ENCODE assay signal across 8 cellular contexts in the genomic region with DNA sequence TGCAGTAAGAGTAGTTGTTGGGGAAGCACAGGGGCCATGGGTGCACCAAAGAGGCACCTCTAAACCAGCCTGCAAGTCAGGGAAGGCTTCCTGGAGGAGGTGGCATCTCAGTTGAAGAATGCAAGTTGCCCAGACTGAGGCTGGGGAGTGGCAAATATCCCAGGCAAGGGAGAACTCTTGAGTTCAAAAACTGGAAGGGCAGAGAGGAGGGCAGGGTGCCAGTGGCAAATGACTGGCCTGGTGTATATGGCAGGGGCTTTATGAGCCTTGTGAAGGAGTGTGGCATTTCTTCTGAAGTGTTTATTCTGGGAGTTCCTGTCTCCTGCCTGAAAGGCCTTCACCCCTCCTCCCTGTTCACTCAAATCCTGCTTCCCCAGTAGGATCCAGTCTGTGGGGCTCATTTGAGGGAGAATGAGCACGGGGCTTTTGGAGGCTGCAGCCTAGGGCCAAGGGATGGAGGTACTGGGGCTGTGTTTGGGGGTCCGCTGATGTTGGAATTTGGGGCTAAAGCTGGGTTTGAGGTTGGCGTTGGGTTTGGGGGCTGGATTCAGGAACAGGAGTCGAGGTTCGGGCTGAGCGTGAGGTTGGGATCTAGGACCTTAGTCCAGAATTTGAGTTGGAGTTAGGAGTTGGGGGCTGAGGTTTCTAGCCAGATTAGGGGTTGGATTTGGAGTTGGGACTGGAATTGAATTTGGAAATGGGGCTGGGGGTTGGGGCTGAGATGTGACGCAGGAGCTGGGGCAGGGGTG. TPM values are rescaled to one million over a fixed set of nuclear protein-coding genes. Genes with fewer than 3 reads are reported as not detected.
DNase-seq lines count a peak whose midpoint lies in the region; ATAC-seq and TF ChIP-seq lines count a peak whose summit lies in the region.

A gene (plus strand): TSS at position 357 of the 749 bp plus-strand sequence. CDS start 2,740 bp downstream, outside the sequence.

- intact Hi-C loops in activated T-helper 1 cell treated with anti-CD3 and anti-CD28 coated beads, Interleukin-12 subunit alpha, Interleukin-12 subunit beta, Interleukin-2, Interleukin-4 antibody, amounts not matched to agents 30 ng/mL and 10 ng/mL and 1 ng/mL, durations not matched to agents 14 hours and 24 hours and 36 hours (cut with micrococcal nuclease): loop anchor here (5.0 kb wide), 1 partner anchor 98 kb away; a partner anchor contains a TSS

- H3K27ac Mint-ChIP-seq in central memory CD8-positive, alpha-beta T cell (ENCODE audit: low read depth): no peak within 1 kb of the TSS
- no peak within 1 kb of the TSS for H3K27ac Mint-ChIP-seq in activated T-helper 1 cell treated with anti-CD3 and anti-CD28 coated beads, Interleukin-12 subunit alpha, Interleukin-12 subunit beta, Interleukin-2, Interleukin-4 antibody, amounts not matched to agents 30 ng/mL and 10 ng/mL and 1 ng/mL, durations not matched to agents 14 hours and 24 hours and 36 hours

- no peaks in the 10 kb centered on the region for H3K36me3 Mint-ChIP-seq in central memory CD8-positive, alpha-beta T cell (ENCODE audit: insufficient read depth)
- peaks cover 5% of the 10 kb centered on the region for H3K36me3 Mint-ChIP-seq in activated T-helper 1 cell treated with anti-CD3 and anti-CD28 coated beads, Interleukin-12 subunit alpha, Interleukin-12 subunit beta, Interleukin-2, Interleukin-4 antibody, amounts not matched to agents 30 ng/mL and 10 ng/mL and 1 ng/mL, durations not matched to agents 14 hours and 24 hours and 36 hours (ENCODE audit: low read depth)

- H3K9me3 Mint-ChIP-seq in central memory CD8-positive, alpha-beta T cell: peaks cover under 1% of the 10 kb centered on the region
- peaks cover 5% of the 10 kb centered on the region for H3K9me3 Mint-ChIP-seq in activated T-helper 1 cell treated with anti-CD3 and anti-CD28 coated beads, Interleukin-12 subunit alpha, Interleukin-12 subunit beta, Interleukin-2, Interleukin-4 antibody, amounts not matched to agents 30 ng/mL and 10 ng/mL and 1 ng/mL, durations not matched to agents 14 hours and 24 hours and 36 hours

- H3K9me3 ChIP-seq in BE2C: no peaks in the 10 kb centered on the region

- no peak for TF ChIP-seq CTCF in 22Rv1 (IDR thresholded peaks at IDR 0.05)
- TF ChIP-seq CTCF in GM13977 (IDR thresholded peaks at IDR 0.05; ENCODE audit: extremely low read depth, insufficient read depth, missing control alignments): no peak
- no peak for TF ChIP-seq CTCF in BE2C (IDR thresholded peaks at IDR 0.05; ENCODE audit: low read depth, low read length)

- ATAC-seq in central memory CD8-positive, alpha-beta T cell (replicated peaks; ENCODE audit: extremely low read depth, poor library complexity, severe bottlenecking): no peak
- ATAC-seq in HG02884 (IDR thresholded peaks at IDR 0.05; ENCODE audit: unreplicated experiment): no peak

- peak within 1 kb of the TSS; percentile 47 for H3K27ac ChIP-seq in 22Rv1

- H3K4me3 ChIP-seq in BE2C (ENCODE audit: low read depth, low read length): no peak within 1 kb of the TSS

- in situ Hi-C loops in GM13977 (cut with MboI; ENCODE audit: low pct_unique_long_range_greater_than_20kb, low sequenced_read_pairs, unreplicated experiment): no loop called here

- peaks cover 20% of the 10 kb centered on the region for H3K4me1 Mint-ChIP-seq in central memory CD8-positive, alpha-beta T cell
- H3K4me1 Mint-ChIP-seq in activated T-helper 1 cell treated with anti-CD3 and anti-CD28 coated beads, Interleukin-12 subunit alpha, Interleukin-12 subunit beta, Interleukin-2, Interleukin-4 antibody, amounts not matched to agents 30 ng/mL and 10 ng/mL and 1 ng/mL, durations not matched to agents 14 hours and 24 hours and 36 hours (ENCODE audit: low read depth): peaks cover 25% of the 10 kb centered on the region

- no peaks in the 10 kb centered on the region for H3K36me3 ChIP-seq in BE2C

- H3K27me3 Mint-ChIP-seq in central memory CD8-positive, alpha-beta T cell: peaks cover 56% of the 10 kb centered on the region
- peaks cover 17% of the 10 kb centered on the region for H3K27me3 Mint-ChIP-seq in activated T-helper 1 cell treated with anti-CD3 and anti-CD28 coated beads, Interleukin-12 subunit alpha, Interleukin-12 subunit beta, Interleukin-2, Interleukin-4 antibody, amounts not matched to agents 30 ng/mL and 10 ng/mL and 1 ng/mL, durations not matched to agents 14 hours and 24 hours and 36 hours (ENCODE audit: insufficient read depth)

- peak within 1 kb of the TSS; percentile 52 for H3K4me3 Mint-ChIP-seq in central memory CD8-positive, alpha-beta T cell
- H3K4me3 Mint-ChIP-seq in activated T-helper 1 cell treated with anti-CD3 and anti-CD28 coated beads, Interleukin-12 subunit alpha, Interleukin-12 subunit beta, Interleukin-2, Interleukin-4 antibody, amounts not matched to agents 30 ng/mL and 10 ng/mL and 1 ng/mL, durations not matched to agents 14 hours and 24 hours and 36 hours: no peak within 1 kb of the TSS

- H3K27me3 ChIP-seq in BE2C: no peaks in the 10 kb centered on the region

- DNase-seq in GM13977 (ENCODE audit: low spot score): peak; percentile 15
- DNase-seq in central memory CD8-positive, alpha-beta T cell (ENCODE audit: low spot score in 2 of 2): no peak
- DNase-seq in mesenteric fat pad (ENCODE audit: low spot score): peak; percentile 55
- DNase-seq in NCI-H446 (lab: John Stamatoyannopoulos, UW): no peak
- no peak for DNase-seq in BE2C
- DNase-seq in activated T-helper 1 cell treated with anti-CD3 and anti-CD28 coated beads, Interleukin-12 subunit alpha, Interleukin-12 subunit beta, Interleukin-2, Interleukin-4 antibody, amounts not matched to agents 30 ng/mL and 10 ng/mL and 1 ng/mL, durations not matched to agents 14 hours and 24 hours and 36 hours (ENCODE audit: low spot score): no peak

- H3K4me1 ChIP-seq in BE2C: no peaks in the 10 kb centered on the region

RNA-seq across cellular contexts. Expression of the gene that starts here (rescaled TPM):
- not detected for total RNA-seq in mesenteric fat pad
- not detected for polyA plus RNA-seq in BE2C (2012; ENCODE audit: insufficient read depth, insufficient read length, low read depth)
- total RNA-seq in activated T-helper 1 cell treated with anti-CD3 and anti-CD28 coated beads, Interleukin-12 subunit alpha, Interleukin-12 subunit beta, Interleukin-2, Interleukin-4 antibody, amounts not matched to agents 30 ng/mL and 10 ng/mL and 1 ng/mL, durations not matched to agents 14 hours and 24 hours and 36 hours: not detected in 2 replicates

Comparison
In these comparisons a context has a peak if more than half of its experiments do, and no peak if none do; other contexts are left out.
1. Peak in DNase-seq in mesenteric fat pad; RNA of the gene not detected or under 1 TPM.